9 cellular contexts compared by ENCODE assay signal in the genomic region with DNA sequence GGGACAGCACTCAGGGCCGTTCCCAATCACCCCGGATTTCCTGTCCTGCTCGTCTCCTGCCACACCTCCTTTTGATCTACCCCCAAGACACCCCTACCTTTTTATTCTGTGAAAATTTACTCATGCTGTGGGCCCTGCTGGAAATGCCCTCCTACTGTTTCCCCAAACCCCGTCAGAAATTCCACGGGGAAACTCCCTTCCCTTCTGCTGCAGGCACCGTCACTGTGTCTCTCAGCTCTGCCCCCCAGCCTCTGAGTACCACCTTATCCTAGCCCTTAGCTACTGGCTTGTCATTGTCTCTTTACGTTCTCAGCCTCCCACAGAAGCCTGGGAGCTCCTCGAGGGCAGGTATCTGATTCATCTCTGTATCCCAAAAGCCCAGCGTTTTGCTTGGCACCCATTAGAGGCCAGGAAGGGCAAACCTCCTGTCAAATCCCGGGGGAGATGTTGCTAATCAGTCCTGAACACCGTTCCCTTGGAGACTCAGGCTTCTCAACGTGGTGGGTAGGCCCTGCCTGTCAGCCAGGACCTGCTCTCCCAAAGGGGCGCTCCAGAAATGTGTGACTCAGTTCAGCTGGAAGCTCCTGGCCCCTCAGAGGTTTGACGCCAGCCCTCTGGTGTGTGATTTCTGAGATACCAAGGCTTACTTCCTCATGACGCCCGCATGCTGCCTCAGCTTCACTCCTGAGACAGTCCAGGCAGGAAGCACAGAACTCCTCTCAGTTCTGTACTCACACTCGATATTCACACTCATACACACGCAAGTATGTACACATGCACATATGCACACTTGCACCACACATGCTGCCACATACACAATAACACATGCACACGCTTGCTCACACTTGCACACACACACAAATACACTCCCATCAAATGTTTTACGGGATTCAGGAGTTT.
DNase-seq lines count a peak whose midpoint lies in the region; ATAC-seq and TF ChIP-seq lines count a peak whose summit lies in the region.
"Had no signal": no experiment of that assay in that cellular context is flagged by ENCODE, and none has a peak within 500 bp of the region (broad histone marks: within the 10 kb centered on the region; RNA-seq: fewer than 3 reads in every experiment).

No MANE protein-coding gene starts in this region.

- H3K27ac ChIP-seq in DOHH2 (ENCODE audit: low read depth, low read length), result peak overlapping the region; percentile 99

- in situ Hi-C loops in astrocyte of the spinal cord (cut with HindIII; ENCODE audit: low sequenced_read_pairs), result no loop called here

- peak; percentile 42 for TF ChIP-seq POLR2A in GM19193 (IDR thresholded peaks at IDR 0.05; ENCODE audit: extremely low read depth, insufficient read depth, insufficient read length)

- peaks cover 64% of the 10 kb centered on the region for H3F3A ChIP-seq in DOHH2 (ENCODE audit: control insufficient read depth, insufficient read depth)

- ATAC-seq in HG03159 (IDR thresholded peaks at IDR 0.05; ENCODE audit: unreplicated experiment), result peak; percentile 8
- ATAC-seq in HG03469 (IDR thresholded peaks at IDR 0.05; ENCODE audit: unreplicated experiment), result no peak
- ATAC-seq in GM18873 (IDR thresholded peaks at IDR 0.05; ENCODE audit: low FRiP score, unreplicated experiment), result no peak
- ATAC-seq: left ventricle myocardium superior had no signal

- no peaks in the 10 kb centered on the region for H3K79me2 ChIP-seq in DOHH2 (ENCODE audit: control insufficient read depth, low read length)

- peak; percentile 22 for DNase-seq in astrocyte of the spinal cord (ENCODE audit: low read depth, low spot score)
- DNase-seq in DMS53 treated with DMSO at 0.1 percent for 48 hours (lab: John Stamatoyannopoulos, UW; ENCODE audit: unreplicated experiment), result no peak
- DNase-seq in DMS79 treated with DMSO at 0.1 percent for 48 hours (lab: John Stamatoyannopoulos, UW), result no peak
- DNase-seq: left ventricle myocardium superior had no signal

- no peaks in the 10 kb centered on the region for H3K9me3 ChIP-seq in DOHH2 (ENCODE audit: control insufficient read depth, insufficient read depth, low read length)

- 0 out of 2 replicates have a peak, but pooled peaks cover 3% of the 10 kb centered on the region for H3K36me3 ChIP-seq in DOHH2 (ENCODE audit: control insufficient read depth, low read length)

- H3K4me2 ChIP-seq in DOHH2 (ENCODE audit: low read length), result peak overlapping the region; percentile 88

- no peak for TF ChIP-seq CTCF in DOHH2 (IDR thresholded peaks at IDR 0.05; ENCODE audit: low read depth, low read length, poor library complexity, severe bottlenecking)
- no peak for TF ChIP-seq CTCF in astrocyte of the spinal cord (IDR thresholded peaks at IDR 0.05; ENCODE audit: low read depth, low read length)

- H3K27me3 ChIP-seq in DOHH2 (ENCODE audit: control insufficient read depth, low read length), result no peaks in the 10 kb centered on the region

- no peaks in the 10 kb centered on the region for H3K9me2 ChIP-seq in DOHH2 (replicated peaks; ENCODE audit: control insufficient read depth, low read length)

- H4K20me1 ChIP-seq in DOHH2 (ENCODE audit: control insufficient read depth, insufficient read depth, low read depth, low read length), result no peaks in the 10 kb centered on the region

- peaks cover 98% of the 10 kb centered on the region for H3K4me1 ChIP-seq in DOHH2 (ENCODE audit: control insufficient read depth, low read length)

- H3K4me3 ChIP-seq in DOHH2 (ENCODE audit: low read length) (peak overlapping the region; percentile 63), astrocyte of the spinal cord (ENCODE audit: low read depth, low read length) (no peak overlapping the region)
